ENCODE assay signal across 19 cellular contexts in the genomic region with DNA sequence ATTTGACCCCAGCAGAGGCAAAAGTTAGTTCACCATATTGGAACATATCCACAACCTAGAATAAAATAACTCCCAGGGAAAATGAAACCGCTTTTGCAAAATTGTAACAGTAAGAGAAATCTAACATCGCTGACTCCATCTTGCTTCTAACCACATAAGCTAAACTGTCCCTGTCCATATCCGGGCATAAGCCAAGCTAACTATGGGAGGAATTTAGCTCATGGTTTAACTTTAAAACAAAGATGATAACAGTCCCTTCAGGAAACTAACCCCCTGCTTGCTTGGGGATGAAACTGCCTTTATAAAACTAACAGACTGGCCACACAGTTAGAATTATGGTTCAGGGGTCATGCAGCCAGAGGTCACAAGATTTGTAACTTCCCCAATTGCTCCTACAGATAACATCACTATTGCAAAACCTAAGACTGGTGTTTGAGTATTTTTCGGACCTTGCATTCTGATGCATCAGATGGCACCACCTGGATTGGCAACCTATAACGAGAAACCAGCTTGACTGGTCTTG. TPM values are rescaled to one million over a fixed set of nuclear protein-coding genes. Genes with fewer than 3 reads are reported as not detected.
DNase-seq lines count a peak whose midpoint lies in the region; ATAC-seq, FAIRE-seq and TF ChIP-seq lines count a peak whose summit lies in the region.
"Had no signal": no experiment of that assay in that cellular context is flagged by ENCODE, and none has a peak within 500 bp of the region (broad histone marks: within the 10 kb centered on the region; RNA-seq: fewer than 3 reads in every experiment).

No MANE protein-coding gene starts in this region.

- in situ Hi-C loops in K562 (cut with MboI) = no loop called here

- H4K20me1 ChIP-seq in K562 (replicated peaks; ENCODE audit: control insufficient read depth, insufficient read depth, low read length) = no peaks in the 10 kb centered on the region

- no peak overlapping the region for H2AK5ac ChIP-seq in trophoblast cell (ENCODE audit: low read length)

- ATAC-seq in K562 = no peak
- ATAC-seq in HG03045 (IDR thresholded peaks at IDR 0.05; ENCODE audit: unreplicated experiment) = no peak
- ATAC-seq: GM12878, HepG2 had no signal

- no peak overlapping the region for H3K4ac ChIP-seq in trophoblast cell (ENCODE audit: low read depth, low read length)

- H3K4me2 ChIP-seq in K562 (ENCODE audit: insufficient read depth, low read length) (no peak overlapping the region), trophoblast cell (ENCODE audit: low read length) (no peak overlapping the region)

- H3K14ac ChIP-seq in trophoblast cell (ENCODE audit: low read length) = no peak overlapping the region

- no peaks in the 10 kb centered on the region for H3K9me1 ChIP-seq in K562 (ENCODE audit: control insufficient read depth, insufficient read depth, low read length)

- H3K79me2 ChIP-seq in K562 (ENCODE audit: control insufficient read depth, insufficient read depth, low read length) (no peaks in the 10 kb centered on the region), trophoblast cell (ENCODE audit: control insufficient read depth, insufficient read depth, low read length, poor library complexity) (no peaks in the 10 kb centered on the region)

- CTCF ChIA-PET in K562 (lab: Yijun Ruan, JAX; ENCODE audit: low intra/inter-chr PET ratio) = no interaction called here

- H3K4me1 ChIP-seq in K562 (replicated peaks in 1 of 2; ENCODE audit: control insufficient read depth in 2 of 2, insufficient read depth in 2 of 2, low read length in 2 of 2) = peaks cover 0 to 29% of the 10 kb centered on the region in 2 experiments; a peak in 3 of 5 replicates
- no peaks in the 10 kb centered on the region for H3K4me1 ChIP-seq in trophoblast cell (ENCODE audit: control insufficient read depth in 1 of 2, insufficient read depth in 2 of 2, low read length in 2 of 2)

- no peak overlapping the region for H2BK5ac ChIP-seq in trophoblast cell (ENCODE audit: low read depth, low read length, poor library complexity)

- no peak overlapping the region for H2BK120ac ChIP-seq in trophoblast cell (ENCODE audit: insufficient read depth, low read length, poor library complexity)

- no peaks in the 10 kb centered on the region; a peak in 1 of 5 replicates for H3K27me3 ChIP-seq in K562 (ENCODE audit: control insufficient read depth in 2 of 2, insufficient read depth in 2 of 2, low read length in 2 of 2)
- no peaks in the 10 kb centered on the region for H3K27me3 ChIP-seq in trophoblast cell (ENCODE audit: insufficient read depth, low read length)
- no peaks in the 10 kb centered on the region for H3K27me3 ChIP-seq in MG63
- H3K27me3 ChIP-seq: SJSA1 had no signal

- FAIRE-seq in GM12891 (lab: Jason Lieb, UNC) = peak; percentile 35
- no peak for FAIRE-seq in K562 (lab: Jason Lieb, UNC)
- FAIRE-seq: G401.6, GM12878, H54, HepG2 had no signal

- intact Hi-C loops in K562 (cut with micrococcal nuclease) = no loop called here

- H3K9me3 ChIP-seq in K562 (replicated peaks; ENCODE audit: control insufficient read depth, insufficient read depth, low read depth, low read length) (no peaks in the 10 kb centered on the region), trophoblast cell (ENCODE audit: insufficient read depth, low read depth, low read length) (no peaks in the 10 kb centered on the region), MG63 (no peaks in the 10 kb centered on the region)
- H3K9me3 ChIP-seq: SJSA1 had no signal

- H3K23ac ChIP-seq in trophoblast cell (ENCODE audit: low read length) = no peak overlapping the region

- H3K9ac ChIP-seq in K562 (ENCODE audit: insufficient read depth in 1 of 2, low read depth in 2 of 2, low read length in 2 of 2) (no peak overlapping the region), trophoblast cell (ENCODE audit: low read length) (no peak overlapping the region)

- WGBS in K562 (ENCODE audit: insufficient coverage, low coverage, missing lambda C conversion rate) = 72% methylated on average over 5 of the region's 5 CpGs
- no CpG with 5 or more reads among the region's 5 CpGs for WGBS in trophoblast cell (ENCODE audit: extremely low coverage, insufficient coverage, insufficient read length)

- H4K8ac ChIP-seq in trophoblast cell (ENCODE audit: low read depth, low read length) = no peak overlapping the region

- no peaks in the 10 kb centered on the region for H3K79me1 ChIP-seq in trophoblast cell (ENCODE audit: low read length)

- no peak overlapping the region for H2BK12ac ChIP-seq in trophoblast cell (ENCODE audit: low read length)

- POLR2A ChIA-PET in K562 (lab: Yijun Ruan, JAX) = interaction anchor here (0.8 to 1.0 kb wide), 3 partner anchors 17 to 483 kb away, joined by 4 to 5 read pairs (median 4); no protein-coding TSS in a partner anchor

- DNase-seq in GM12891 (ENCODE audit: insufficient read length, low spot score) = no peak
- peak; percentile 29 for DNase-seq in MV-4-11 (lab: John Stamatoyannopoulos, UW)
- no peak for DNase-seq in K562 (ENCODE audit: extremely low read depth in 1 of 4, low spot score in 3 of 4)
- DNase-seq in trophoblast cell = peak; percentile 76 to 96
- no peak for DNase-seq in NCI-H1436 (lab: John Stamatoyannopoulos, UW)
- DNase-seq in MG63 = no peak
- DNase-seq: CD4-positive, alpha-beta memory T cell; DMS79 treated with DMSO at 0.1 percent for 48 hours; HFFc6; NCI-H1930; NCI-H2171; NCI-H446; NK-92 treated with Interleukin-12 subunit alpha and Interleukin-12 subunit beta, amount 100 ng/mL, for 24 hours had no signal

- no TSS peak for BruUV-seq in K562 (replicated peaks; lab: Mats Ljungman, UMichigan)

- H2AFZ ChIP-seq in K562 (ENCODE audit: low read depth, low read length) (no peak overlapping the region), trophoblast cell (ENCODE audit: insufficient read depth, low read length, poor library complexity) (no peak overlapping the region)

- TF ChIP-seq EP300 in K562 (IDR thresholded peaks at IDR 0.05; ENCODE audit: low read length) = no peak

- H4K12ac ChIP-seq in trophoblast cell (ENCODE audit: low read depth, low read length) = no peak overlapping the region

- peak overlapping the region; percentile 7; the same call in 1 of the 3 replicates for H3K27ac ChIP-seq in K562 (ENCODE audit: extremely low read depth, low read depth, low read length)
- H3K27ac ChIP-seq in trophoblast cell (ENCODE audit: low read depth, low read length) = no peak overlapping the region
- H3K27ac ChIP-seq: SJSA1 had no signal

- TF ChIP-seq RAD21 in K562 (CRISPR knock-in tag; conservative IDR thresholded peaks at IDR 0.05 in 1 of 2, IDR thresholded peaks at IDR 0.05 in 1 of 2) = no peak

- H3K36me3 ChIP-seq in K562 (ENCODE audit: control insufficient read depth, insufficient read depth, low read length) (no peaks in the 10 kb centered on the region), trophoblast cell (ENCODE audit: control insufficient read depth in 1 of 2, insufficient read depth in 2 of 2, low read length in 2 of 2) (no peaks in the 10 kb centered on the region), MG63 (no peaks in the 10 kb centered on the region)
- H3K36me3 ChIP-seq: SJSA1 had no signal

- H3K4me3 ChIP-seq in K562 (no peak overlapping the region), trophoblast cell (ENCODE audit: low read depth, low read length) (no peak overlapping the region), MG63 (no peak overlapping the region)
- H3K4me3 ChIP-seq: GM12878, SJSA1 had no signal

- TF ChIP-seq POLR2A in GM12891 (IDR thresholded peaks at IDR 0.05; ENCODE audit: low read depth, low read length) (no peak), K562 (conservative IDR thresholded peaks at IDR 0.05) (no peak)

- H4K91ac ChIP-seq in trophoblast cell (ENCODE audit: low read depth, low read length) = no peak overlapping the region

- H3K18ac ChIP-seq in trophoblast cell (ENCODE audit: low read length) = no peak overlapping the region

- TF ChIP-seq CTCF in K562 (IDR thresholded peaks at IDR 0.05 in 2 of 3, conservative IDR thresholded peaks at IDR 0.05 in 1 of 3; ENCODE audit: insufficient read depth in 2 of 3, low read depth in 1 of 3, low read length in 3 of 3) = no peak

RNA-seq across cellular contexts. Expression of a gene that starts 46.3 kb away (rescaled TPM):
- polyA plus RNA-seq in GM12891 (2012; ENCODE audit: low read depth, missing spikeins) = 7.6 TPM
- total RNA-seq in K562 (2011; cell fraction: chromatin; rRNA removed; ENCODE audit: low replicate concordance) = 4.4 and 6.0 TPM in 2 replicates
- total RNA-seq in K562 (2011; cell fraction: nucleolus; rRNA removed) = 2.6 and 3.8 TPM in 2 replicates
- 4.8 and 6.3 TPM in 2 replicates for total RNA-seq in K562 (2011; cell fraction: nucleoplasm; rRNA removed)
- total RNA-seq in K562 (2014; rRNA removed) (3.0 and 3.1 TPM in 2 replicates), K562 (2014; rRNA removed; fragmentation: Illumina TruSeq; extraction: Trizol) (2.7 and 3.2 TPM in 2 replicates), K562 (2015; rRNA removed; fragmentation: Illumina TruSeq; extraction: Trizol) (4.9 and 5.3 TPM in 2 replicates), K562 (2021) (3.3 and 3.7 TPM in 2 replicates)
- polyA plus RNA-seq in K562 (2011; rRNA removed) (1.0 and 3.7 TPM in 2 replicates), K562 (2014; fragmentation: Illumina TruSeq; extraction: Trizol) (4.3 and 4.7 TPM in 2 replicates), K562 (2014; fragmentation: Nextera tagmentation; extraction: Ambion mirVana) (1 to 10 TPM; 1.6 to 1.9 TPM), K562 (2014; rRNA removed) (3.7 TPM in 2 replicates)
- 0.94 and 3.0 TPM in 2 replicates for polyA plus RNA-seq in K562 (2011; cell fraction: cytosol; rRNA removed)
- 1.9 and 6.1 TPM in 2 replicates for polyA plus RNA-seq in K562 (2011; cell fraction: nucleus; rRNA removed)
- 6.1 and 11.5 TPM in 2 replicates for polyA plus RNA-seq in K562 (2012)
- 0.93 and 2.3 TPM in 2 replicates for polyA minus RNA-seq in K562 (2011; rRNA and poly(A)+ RNA removed)
- 1.2 and 2.2 TPM in 2 replicates for polyA minus RNA-seq in K562 (2011; cell fraction: cytosol; rRNA and poly(A)+ RNA removed)
- polyA minus RNA-seq in K562 (2011; cell fraction: nucleus; rRNA and poly(A)+ RNA removed) = 0.78 and 1.3 TPM in 2 replicates
- polyA plus RNA-seq in trophoblast cell (2013) = 5.2 and 5.5 TPM in 2 replicates
- total RNA-seq in MG63 (2014; rRNA removed; shearing (Covaris generic); ENCODE audit: low replicate concordance) = 0.25 TPM in 1 of 2 replicates, not detected in the other

RNA-seq across cellular contexts. Expression of a gene that starts 55.2 kb away (rescaled TPM):
- polyA plus RNA-seq in GM12891 (2012; ENCODE audit: low read depth, missing spikeins) = 1.2 TPM
- total RNA-seq in K562 (2011; cell fraction: chromatin; rRNA removed; ENCODE audit: low replicate concordance) = 14.4 and 26.3 TPM in 2 replicates
- total RNA-seq in K562 (2011; cell fraction: nucleolus; rRNA removed) = 19.0 and 22.9 TPM in 2 replicates
- total RNA-seq in K562 (2011; cell fraction: nucleoplasm; rRNA removed) = 18.3 and 20.8 TPM in 2 replicates
- 3.5 and 4.1 TPM in 2 replicates for total RNA-seq in K562 (2014; rRNA removed)
- total RNA-seq in K562 (2014; rRNA removed; fragmentation: Illumina TruSeq; extraction: Trizol) = 5.2 and 5.5 TPM in 2 replicates
- 3.8 and 4.0 TPM in 2 replicates for total RNA-seq in K562 (2015; rRNA removed; fragmentation: Illumina TruSeq; extraction: Trizol)
- 5.5 and 6.2 TPM in 2 replicates for total RNA-seq in K562 (2021)
- polyA plus RNA-seq in K562 (2011; rRNA removed) = 7.2 and 12.0 TPM in 2 replicates
- 10.0 and 16.0 TPM in 2 replicates for polyA plus RNA-seq in K562 (2011; cell fraction: cytosol; rRNA removed)
- 15.8 and 16.9 TPM in 2 replicates for polyA plus RNA-seq in K562 (2011; cell fraction: nucleus; rRNA removed)
- polyA plus RNA-seq in K562 (2012) = 5.6 and 11.7 TPM in 2 replicates
- 6.2 TPM in 2 replicates for polyA plus RNA-seq in K562 (2014; fragmentation: Illumina TruSeq; extraction: Trizol)
- polyA plus RNA-seq in K562 (2014; fragmentation: Nextera tagmentation; extraction: Ambion mirVana) = 1 to 10 TPM; 3.7 to 8.2 TPM
- 4.8 and 7.8 TPM in 2 replicates for polyA plus RNA-seq in K562 (2014; rRNA removed)
- polyA minus RNA-seq in K562 (2011; rRNA and poly(A)+ RNA removed) = 4.2 and 4.8 TPM in 2 replicates
- 4.8 and 5.6 TPM in 2 replicates for polyA minus RNA-seq in K562 (2011; cell fraction: cytosol; rRNA and poly(A)+ RNA removed)
- 3.4 and 4.9 TPM in 2 replicates for polyA minus RNA-seq in K562 (2011; cell fraction: nucleus; rRNA and poly(A)+ RNA removed)
- 3.0 TPM in 2 replicates for polyA plus RNA-seq in trophoblast cell (2013)
- 0.16 and 0.67 TPM in 2 replicates for total RNA-seq in MG63 (2014; rRNA removed; shearing (Covaris generic); ENCODE audit: low replicate concordance)

RNA-seq across cellular contexts. Expression of a gene that starts 55.4 kb away (rescaled TPM):
- 4.4 TPM for polyA plus RNA-seq in GM12891 (2012; ENCODE audit: low read depth, missing spikeins)
- total RNA-seq in K562 (2011; cell fraction: chromatin; rRNA removed; ENCODE audit: low replicate concordance) = 4.9 and 12.2 TPM in 2 replicates
- total RNA-seq in K562 (2011; cell fraction: nucleolus; rRNA removed) = 7.2 and 8.8 TPM in 2 replicates
- total RNA-seq in K562 (2011; cell fraction: nucleoplasm; rRNA removed) = 8.6 and 13.4 TPM in 2 replicates
- 11.9 and 15.2 TPM in 2 replicates for total RNA-seq in K562 (2014; rRNA removed)
- total RNA-seq in K562 (2014; rRNA removed; fragmentation: Illumina TruSeq; extraction: Trizol) = 7.8 and 8.1 TPM in 2 replicates
- 12.5 and 13.0 TPM in 2 replicates for total RNA-seq in K562 (2015; rRNA removed; fragmentation: Illumina TruSeq; extraction: Trizol)
- total RNA-seq in K562 (2021) = 18.8 and 19.1 TPM in 2 replicates
- polyA plus RNA-seq in K562 (2011; rRNA removed) = 8.5 and 8.8 TPM in 2 replicates
- polyA plus RNA-seq in K562 (2011; cell fraction: cytosol; rRNA removed) = 11.9 and 17.3 TPM in 2 replicates
- polyA plus RNA-seq in K562 (2011; cell fraction: nucleus; rRNA removed) = 8.9 and 11.3 TPM in 2 replicates
- polyA plus RNA-seq in K562 (2012) = 5.9 and 16.4 TPM in 2 replicates
- 20.4 and 21.0 TPM in 2 replicates for polyA plus RNA-seq in K562 (2014; fragmentation: Illumina TruSeq; extraction: Trizol)
- polyA plus RNA-seq in K562 (2014; fragmentation: Nextera tagmentation; extraction: Ambion mirVana) = 10 to 100 TPM in 1 of 2 experiments, 1 to 10 TPM in 1; 8.9 to 11.4 TPM
- polyA plus RNA-seq in K562 (2014; rRNA removed) = 8.0 and 11.7 TPM in 2 replicates
- polyA minus RNA-seq in K562 (2011; rRNA and poly(A)+ RNA removed) = 13.2 and 15.8 TPM in 2 replicates
- 10.7 and 15.3 TPM in 2 replicates for polyA minus RNA-seq in K562 (2011; cell fraction: cytosol; rRNA and poly(A)+ RNA removed)
- polyA minus RNA-seq in K562 (2011; cell fraction: nucleus; rRNA and poly(A)+ RNA removed) = 8.5 and 12.0 TPM in 2 replicates
- 5.5 and 5.7 TPM in 2 replicates for polyA plus RNA-seq in trophoblast cell (2013)
- 1.0 and 1.2 TPM in 2 replicates for total RNA-seq in MG63 (2014; rRNA removed; shearing (Covaris generic); ENCODE audit: low replicate concordance)

Comparison
In these comparisons a context has a peak if more than half of its experiments do, and no peak if none do; other contexts are left out.
1. DNase-seq: peak in MV-4-11 (single experiment) and trophoblast cell (2 of 2); none in GM12891 (single experiment), K562 (0 of 4), NCI-H1436 (single experiment) and MG63 (single experiment).